Comparison of ENCODE assay signal across 8 cellular contexts in genomic region chr3:100089802-100090668, GRCh38. TPM values are rescaled to one million over a fixed set of nuclear protein-coding genes. Genes with fewer than 3 reads are reported as not detected.
DNase-seq lines count a peak whose midpoint lies in the region; ATAC-seq and TF ChIP-seq lines count a peak whose summit lies in the region.

No MANE protein-coding gene starts in this region.

- DNase-seq in activated T-cell treated with anti-CD3 and anti-CD28 coated beads, Interleukin-2, amount 50 U/mL, for 4 hours = no peak
- no peak for DNase-seq in activated T-cell treated with anti-CD3 and anti-CD28 coated beads for 4 hours
- DNase-seq in NAMALWA (ENCODE audit: low spot score) = peak; percentile 29
- peak; percentile 54 for DNase-seq in astrocyte of the spinal cord (ENCODE audit: low read depth, low spot score)
- no peak for DNase-seq in memory B cell (ENCODE audit: low spot score in 2 of 2)
- DNase-seq in DMS114 treated with DMSO at 0.1 percent for 48 hours (lab: John Stamatoyannopoulos, UW; ENCODE audit: unreplicated experiment) = no peak
- no peak for DNase-seq in activated gamma-delta T cell treated with Interleukin-2 at 50 U/mL for 16 hours

- peaks cover 3% of the 10 kb centered on the region for H3K36me3 Mint-ChIP-seq in activated T-cell treated with anti-CD3 and anti-CD28 coated beads, Interleukin-2, amount 50 U/mL, for 4 hours (ENCODE audit: insufficient read depth)
- no peaks in the 10 kb centered on the region for H3K36me3 Mint-ChIP-seq in memory B cell

- TF ChIP-seq CTCF in astrocyte of the spinal cord (IDR thresholded peaks at IDR 0.05; ENCODE audit: low read depth, low read length) = peak; percentile 68

- in situ Hi-C loops in astrocyte of the spinal cord (cut with HindIII; ENCODE audit: low sequenced_read_pairs) = no loop called here

- H3K27ac Mint-ChIP-seq in memory B cell = no peak overlapping the region

- H3K9me3 Mint-ChIP-seq in activated T-cell treated with anti-CD3 and anti-CD28 coated beads, Interleukin-2, amount 50 U/mL, for 4 hours = no peaks in the 10 kb centered on the region
- no peaks in the 10 kb centered on the region for H3K9me3 Mint-ChIP-seq in memory B cell

- peak; percentile 63 to 64 for ATAC-seq in activated T-cell treated with anti-CD3 and anti-CD28 coated beads, Interleukin-2, amount 50 U/mL, for 4 hours
- ATAC-seq in HG02678 (IDR thresholded peaks at IDR 0.05; ENCODE audit: unreplicated experiment) = peak; percentile 68
- peak; percentile 50 for ATAC-seq in memory B cell (ENCODE audit: low read depth)

- no peaks in the 10 kb centered on the region for H3K27me3 Mint-ChIP-seq in activated T-cell treated with anti-CD3 and anti-CD28 coated beads, Interleukin-2, amount 50 U/mL, for 4 hours (ENCODE audit: low read depth)
- H3K27me3 Mint-ChIP-seq in memory B cell = no peaks in the 10 kb centered on the region

- H3K4me3 Mint-ChIP-seq in activated T-cell treated with anti-CD3 and anti-CD28 coated beads, Interleukin-2, amount 50 U/mL, for 4 hours = no peak overlapping the region
- no peak overlapping the region for H3K4me3 Mint-ChIP-seq in memory B cell

- H3K4me1 Mint-ChIP-seq in activated T-cell treated with anti-CD3 and anti-CD28 coated beads, Interleukin-2, amount 50 U/mL, for 4 hours (ENCODE audit: low read depth) = peaks cover 11% of the 10 kb centered on the region
- peaks cover 7% of the 10 kb centered on the region for H3K4me1 Mint-ChIP-seq in memory B cell

- no peak overlapping the region for H3K4me3 ChIP-seq in astrocyte of the spinal cord (ENCODE audit: low read depth, low read length)

RNA-seq across cellular contexts. Expression of gene FILIP1L, which starts 24.3 kb away (rescaled TPM):
- under 1 TPM in 2 of 3 donors, not detected in 1; 0.08 to 0.28 TPM for total RNA-seq in activated T-cell treated with anti-CD3 and anti-CD28 coated beads, Interleukin-2, amount 50 U/mL, for 4 hours

Comparison
In these comparisons a context has a peak if more than half of its experiments do, and no peak if none do; other contexts are left out.
1. DNase-seq: peak in NAMALWA (single experiment) and astrocyte of the spinal cord (single experiment); none in activated T-cell treated with anti-CD3 and anti-CD28 coated beads, Interleukin-2, amount 50 U/mL, for 4 hours (single experiment), activated T-cell treated with anti-CD3 and anti-CD28 coated beads for 4 hours (single experiment), memory B cell (0 of 2), DMS114 treated with DMSO at 0.1 percent for 48 hours (single experiment) and activated gamma-delta T cell treated with Interleukin-2 at 50 U/mL for 16 hours (single experiment).
2. Peak in every context shown above with its lines, with median percentiles within 50 percentile points of each other: ATAC-seq.